ENCODE assay signal across 12 cellular contexts in genomic region chr2:111042772-111043771, GRCh38.
DNase-seq lines count a peak whose midpoint lies in the region; ATAC-seq and TF ChIP-seq lines count a peak whose summit lies in the region.
"Had no signal": no experiment of that assay in that cellular context is flagged by ENCODE, and none has a peak within 500 bp of the region (broad histone marks: within the 10 kb centered on the region; RNA-seq: fewer than 3 reads in every experiment).

No MANE protein-coding gene starts in this region.

- no peaks in the 10 kb centered on the region for H4K20me1 ChIP-seq in SK-N-SH (ENCODE audit: insufficient read depth)

- no peak overlapping the region for H3K9ac ChIP-seq in SK-N-SH

- TF ChIP-seq RAD21 in SK-N-SH (IDR thresholded peaks at IDR 0.05; ENCODE audit: low read length): no peak

- peak overlapping the region; percentile 14 for H3K4me3 Mint-ChIP-seq in memory B cell

- no peaks in the 10 kb centered on the region for H3K79me2 ChIP-seq in SK-N-SH (ENCODE audit: insufficient read depth)

- H3K36me3 Mint-ChIP-seq in memory B cell: no peaks in the 10 kb centered on the region

- H3K9me3 ChIP-seq in SK-N-SH: no peaks in the 10 kb centered on the region
- H3K9me3 ChIP-seq: body of pancreas had no signal

- no peaks in the 10 kb centered on the region for H3K9me2 ChIP-seq in SK-N-SH

- ATAC-seq in GM19395 (IDR thresholded peaks at IDR 0.05; ENCODE audit: unreplicated experiment): peak; percentile 64
- ATAC-seq in HG03280 (IDR thresholded peaks at IDR 0.05; ENCODE audit: unreplicated experiment): peak; percentile 53
- no peak for ATAC-seq in memory B cell (ENCODE audit: low read depth)
- ATAC-seq in HG03159 (IDR thresholded peaks at IDR 0.05; ENCODE audit: unreplicated experiment): no peak
- ATAC-seq: body of pancreas, esophagus mucosa had no signal

- no peak overlapping the region for H2AFZ ChIP-seq in SK-N-SH (ENCODE audit: low read depth)

- TF ChIP-seq EP300 in SK-N-SH (IDR thresholded peaks at IDR 0.05; ENCODE audit: borderline replicate concordance in 1 of 2, low read depth in 1 of 2, low read length in 1 of 2): no peak

- no peak overlapping the region for H3K4me3 ChIP-seq in SK-N-SH (ENCODE audit: low read depth in 2 of 2, low read length in 1 of 2)
- H3K4me3 ChIP-seq: body of pancreas had no signal

- no peaks in the 10 kb centered on the region for H3K9me3 Mint-ChIP-seq in memory B cell

- H3F3A ChIP-seq in SK-N-SH (replicated peaks; ENCODE audit: insufficient read depth): no peaks in the 10 kb centered on the region

- H3K27ac Mint-ChIP-seq in memory B cell: no peak overlapping the region

- peaks cover 10% of the 10 kb centered on the region for H3K27me3 Mint-ChIP-seq in memory B cell

- in situ Hi-C loops in GM13976 (cut with MboI; ENCODE audit: low sequenced_read_pairs, unreplicated experiment): loop anchor here (25.0 kb wide), 1 partner anchor 181 kb away; no protein-coding TSS in a partner anchor

- no peaks in the 10 kb centered on the region for H3K4me1 ChIP-seq in SK-N-SH (ENCODE audit: control insufficient read depth in 1 of 2, insufficient read depth in 2 of 2, low read depth in 1 of 2, low read length in 1 of 2)

- TF ChIP-seq CTCF in GM13976 (IDR thresholded peaks at IDR 0.05; ENCODE audit: borderline replicate concordance, control extremely low read depth, extremely low read depth, insufficient read depth, missing control alignments) (no peak), SK-N-SH (IDR thresholded peaks at IDR 0.05) (no peak)

- DNase-seq in GM13976 (ENCODE audit: low spot score) (peak; percentile 70), memory B cell (ENCODE audit: low spot score in 2 of 2) (no peak), NCI-H524 treated with DMSO at 0.1 percent for 48 hours (lab: John Stamatoyannopoulos, UW) (no peak), NCI-H526 (lab: John Stamatoyannopoulos, UW) (no peak), SK-N-SH (no peak)
- DNase-seq: body of pancreas, NCI-H1092 treated with DMSO at 0.1 percent for 48 hours, OCI-M1 had no signal

- CTCF ChIA-PET in SK-N-SH (lab: Yijun Ruan, JAX): no interaction called here

- POLR2A ChIA-PET in SK-N-SH (lab: Yijun Ruan, JAX): no interaction called here

- 52% methylated on average over 17 of the region's 20 CpGs for WGBS in SK-N-SH (ENCODE audit: low lambda C conversion rate)

- no peak overlapping the region for H3K27ac ChIP-seq in SK-N-SH (ENCODE audit: low read depth in 2 of 2, low read length in 1 of 2)
- H3K27ac ChIP-seq: body of pancreas had no signal

- H3K27me3 ChIP-seq in SK-N-SH (ENCODE audit: insufficient read depth): peaks cover 29% of the 10 kb centered on the region
- H3K27me3 ChIP-seq: body of pancreas had no signal

- H3K4me1 Mint-ChIP-seq in memory B cell: peaks cover 6% of the 10 kb centered on the region

- H3K4me2 ChIP-seq in SK-N-SH: no peak overlapping the region

- no peaks in the 10 kb centered on the region for H3K36me3 ChIP-seq in SK-N-SH (replicated peaks in 1 of 2; ENCODE audit: control insufficient read depth in 1 of 2, insufficient read depth in 2 of 2, low read length in 1 of 2)

TF ChIP-seq in SK-N-SH, 30 proteins besides CTCF, POLR2A, EP300 and RAD21:
- no peak for TF ChIP-seq TCF12 (IDR thresholded peaks at IDR 0.05)
- TF ChIP-seq USF2 (IDR thresholded peaks at IDR 0.05; ENCODE audit: borderline replicate concordance, low read depth, low read length): no peak
- no peak for TF ChIP-seq SIN3A (IDR thresholded peaks at IDR 0.05; ENCODE audit: borderline replicate concordance, low read depth, low read length)
- TF ChIP-seq FOXM1 (IDR thresholded peaks at IDR 0.05; ENCODE audit: low read depth): no peak
- TF ChIP-seq TAF1 (IDR thresholded peaks at IDR 0.05; ENCODE audit: borderline replicate concordance, low read depth, low read length): no peak
- TF ChIP-seq SMC3 (IDR thresholded peaks at IDR 0.05; ENCODE audit: low read depth, low read length): no peak
- TF ChIP-seq CHD2 (IDR thresholded peaks at IDR 0.05; ENCODE audit: low read length, partially characterized antibody): no peak
- TF ChIP-seq MEF2A (IDR thresholded peaks at IDR 0.05; ENCODE audit: borderline replicate concordance, low read depth): no peak
- TF ChIP-seq RCOR1 (IDR thresholded peaks at IDR 0.05; ENCODE audit: low read length): no peak
- TF ChIP-seq MAX (IDR thresholded peaks at IDR 0.05; ENCODE audit: low read depth): no peak
- TF ChIP-seq IRF3 (IDR thresholded peaks at IDR 0.05; ENCODE audit: low read depth, low read length): no peak
- no peak for TF ChIP-seq RFX5 (IDR thresholded peaks at IDR 0.05; ENCODE audit: low read length)
- TF ChIP-seq FOSL2 (IDR thresholded peaks at IDR 0.05; ENCODE audit: borderline replicate concordance, low read depth): no peak
- TF ChIP-seq USF1 (IDR thresholded peaks at IDR 0.05; ENCODE audit: borderline replicate concordance, low read depth): no peak

Comparison
In these comparisons a context has a peak if more than half of its experiments do, and no peak if none do; other contexts are left out.
1. ATAC-seq: peak in GM19395 (single experiment) and HG03280 (single experiment); none in memory B cell (single experiment) and HG03159 (single experiment).